Comparison of ENCODE assay signal across 19 cellular contexts in the genomic region with DNA sequence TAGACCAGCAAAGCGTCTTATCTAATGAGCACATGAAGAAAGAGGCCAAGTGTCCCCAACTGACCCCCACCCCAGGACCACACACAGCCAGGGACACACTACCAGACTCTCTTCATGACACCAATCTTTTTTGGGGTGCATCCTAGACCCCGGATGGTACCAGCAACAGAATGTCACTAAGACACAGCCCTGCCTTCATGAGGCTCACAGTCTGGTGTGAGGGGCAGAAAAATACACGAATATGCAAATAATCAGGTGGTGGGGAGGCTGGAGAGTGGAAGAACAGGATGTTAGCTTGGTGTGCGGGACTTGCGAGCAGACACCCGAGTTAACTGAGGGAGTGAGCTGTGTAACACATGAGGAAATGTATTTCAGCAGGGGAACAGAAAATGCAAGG. TPM values are rescaled to one million over a fixed set of nuclear protein-coding genes. Genes with fewer than 3 reads are reported as not detected.
DNase-seq lines count a peak whose midpoint lies in the region; ATAC-seq, FAIRE-seq and TF ChIP-seq lines count a peak whose summit lies in the region.
"Had no signal": no experiment of that assay in that cellular context is flagged by ENCODE, and none has a peak within 500 bp of the region (broad histone marks: within the 10 kb centered on the region; RNA-seq: fewer than 3 reads in every experiment).

No MANE protein-coding gene starts in this region.

- H3K36me3 Mint-ChIP-seq in brain: peaks cover 28% of the 10 kb centered on the region
- H3K36me3 Mint-ChIP-seq in nephron progenitor cell (ENCODE audit: low read depth): peaks cover 20% of the 10 kb centered on the region

- FAIRE-seq in GM12891 (lab: Jason Lieb, UNC): no peak
- FAIRE-seq: endometrium had no signal

- DNase-seq in GM12891 (ENCODE audit: insufficient read length, low spot score) (no peak), nephron progenitor cell (no peak), NOMO-1 treated with DMSO at 0.1 percent for 48 hours (lab: John Stamatoyannopoulos, UW; ENCODE audit: unreplicated experiment) (no peak), DMS79 (lab: John Stamatoyannopoulos, UW) (no peak), NCI-H1092 (lab: John Stamatoyannopoulos, UW) (no peak)
- DNase-seq: activated T-cell treated with anti-CD3 and anti-CD28 coated beads, Interleukin-2, amount 50 U/mL, for 48 hours; colonic mucosa; COR-L47; NCI-H1436; NCI-H2171; NCI-H524 treated with DMSO at 0.1 percent for 48 hours; tibial artery had no signal

- TF ChIP-seq CTCF in brain (conservative IDR thresholded peaks at IDR 0.05): no peak
- TF ChIP-seq CTCF in nephron progenitor cell (IDR thresholded peaks at IDR 0.05): no peak

- H3K9me3 Mint-ChIP-seq in brain: no peaks in the 10 kb centered on the region
- no peaks in the 10 kb centered on the region for H3K9me3 Mint-ChIP-seq in nephron progenitor cell
- H3K9me3 Mint-ChIP-seq: activated naive CD4-positive, alpha-beta T cell treated with anti-CD3 and anti-CD28 coated beads, Interleukin-2, amount 50 U/mL, for 24 hours had no signal

- H4K20me1 ChIP-seq in BLaER1 treated with 17β-estradiol and CSF1 and Interleukin-3, amounts not matched to agents 10 nM and 100 nM: peaks cover 99 to 100% (median 100%) of the 10 kb centered on the region in 11 experiments

- peaks cover 49 to 91% (median 72%) of the 10 kb centered on the region in 11 experiments for H3K36me3 ChIP-seq in BLaER1 treated with 17β-estradiol and CSF1 and Interleukin-3, amounts not matched to agents 10 nM and 100 nM
- H3K36me3 ChIP-seq: colonic mucosa had no signal

- peaks cover 2% of the 10 kb centered on the region for H3K27me3 Mint-ChIP-seq in brain
- peaks cover 2% of the 10 kb centered on the region for H3K27me3 Mint-ChIP-seq in nephron progenitor cell (ENCODE audit: low read depth, poor library complexity)
- H3K27me3 Mint-ChIP-seq: activated naive CD4-positive, alpha-beta T cell treated with anti-CD3 and anti-CD28 coated beads, Interleukin-2, amount 50 U/mL, for 24 hours had no signal

- H3K4me3 ChIP-seq in BLaER1 treated with 17β-estradiol and CSF1 and Interleukin-3, amounts not matched to agents 10 nM and 100 nM: no peak overlapping the region
- H3K4me3 ChIP-seq: body of pancreas, colonic mucosa, tibial artery had no signal

- H3K9me3 ChIP-seq in BLaER1 treated with 17β-estradiol and CSF1 and Interleukin-3, amounts not matched to agents 10 nM and 100 nM (replicated peaks in 1 of 11): peaks cover 0 to 3% (median 0%) of the 10 kb centered on the region in 11 experiments; a peak in 1 of 22 replicates
- H3K9me3 ChIP-seq: body of pancreas, colonic mucosa, tibial artery had no signal

- H3K4me1 Mint-ChIP-seq in brain: peaks cover 41% of the 10 kb centered on the region
- peaks cover 36% of the 10 kb centered on the region for H3K4me1 Mint-ChIP-seq in nephron progenitor cell

- no peaks in the 10 kb centered on the region for H3K27me3 ChIP-seq in BLaER1 treated with 17β-estradiol and CSF1 and Interleukin-3, amounts not matched to agents 10 nM and 100 nM
- H3K27me3 ChIP-seq: body of pancreas, colonic mucosa, tibial artery had no signal

- peak overlapping the region in 6 of 11 experiments; percentile 4 to 40 (median 22); a peak in 6 of 22 replicates for H3K4me2 ChIP-seq in BLaER1 treated with 17β-estradiol and CSF1 and Interleukin-3, amounts not matched to agents 10 nM and 100 nM

- H3K4me1 ChIP-seq in BLaER1 treated with 17β-estradiol and CSF1 and Interleukin-3, amounts not matched to agents 10 nM and 100 nM: peaks cover 12 to 57% (median 53%) of the 10 kb centered on the region in 10 experiments; a peak in 19 of 20 replicates
- H3K4me1 ChIP-seq: colonic mucosa had no signal

- no peak overlapping the region for H3K4me3 Mint-ChIP-seq in brain
- no peak overlapping the region for H3K4me3 Mint-ChIP-seq in nephron progenitor cell
- H3K4me3 Mint-ChIP-seq: activated naive CD4-positive, alpha-beta T cell treated with anti-CD3 and anti-CD28 coated beads, Interleukin-2, amount 50 U/mL, for 24 hours had no signal

- TF ChIP-seq POLR2A in GM12891 (IDR thresholded peaks at IDR 0.05; ENCODE audit: low read depth, low read length): no peak

- H3K27ac ChIP-seq in BLaER1 treated with 17β-estradiol and CSF1 and Interleukin-3, amounts not matched to agents 10 nM and 100 nM: peak overlapping the region in 1 of 11 experiments; percentile 23; a peak in 1 of 22 replicates
- H3K27ac ChIP-seq: tibial artery had no signal

- peak overlapping the region in 4 of 5 experiments; percentile 10 to 76 (median 68) for H3K27ac Mint-ChIP-seq in brain
- peak overlapping the region; percentile 9 for H3K27ac Mint-ChIP-seq in nephron progenitor cell
- H3K27ac Mint-ChIP-seq: activated naive CD4-positive, alpha-beta T cell treated with anti-CD3 and anti-CD28 coated beads, Interleukin-2, amount 50 U/mL, for 24 hours had no signal

- peak overlapping the region in 1 of 11 experiments; percentile 9; a peak in 1 of 22 replicates for H3K9ac ChIP-seq in BLaER1 treated with 17β-estradiol and CSF1 and Interleukin-3, amounts not matched to agents 10 nM and 100 nM

- no peak for ATAC-seq in HG02642 (IDR thresholded peaks at IDR 0.05; ENCODE audit: poor library complexity, unreplicated experiment)
- ATAC-seq: SK-N-SH treated with all-trans-retinoic acid at 6 μM for 48 hours had no signal

TF ChIP-seq in GM12891, 5 proteins besides CTCF, POLR2A, EP300 and RAD21:
- TF ChIP-seq POU2F2 (IDR thresholded peaks at IDR 0.05; ENCODE audit: low read depth, low read length): peak; percentile 59; the same call in 1 of the 2 replicates
- TF ChIP-seq SPI1 (IDR thresholded peaks at IDR 0.05; ENCODE audit: low read depth, low read length): no peak

RNA-seq across cellular contexts. Expression of a gene that starts 17.5 kb away (rescaled TPM):
- 62.1 TPM for polyA plus RNA-seq in GM12891 (2012; ENCODE audit: low read depth, missing spikeins)
- polyA plus RNA-seq in brain (ENCODE audit: insufficient read depth, low read depth, low replicate concordance): 77.4 TPM

RNA-seq across cellular contexts. Expression of a gene that starts 41.1 kb away (rescaled TPM):
- 0.06 TPM for polyA plus RNA-seq in GM12891 (2012; ENCODE audit: low read depth, missing spikeins)
- 9.7 TPM for polyA plus RNA-seq in brain (ENCODE audit: insufficient read depth, low read depth, low replicate concordance)

RNA-seq across cellular contexts. Expression of a gene that starts 49.4 kb away (rescaled TPM):
- 0.13 TPM for polyA plus RNA-seq in GM12891 (2012; ENCODE audit: low read depth, missing spikeins)
- polyA plus RNA-seq in brain (ENCODE audit: insufficient read depth, low read depth, low replicate concordance): 25.0 TPM
